In the genomic region with DNA sequence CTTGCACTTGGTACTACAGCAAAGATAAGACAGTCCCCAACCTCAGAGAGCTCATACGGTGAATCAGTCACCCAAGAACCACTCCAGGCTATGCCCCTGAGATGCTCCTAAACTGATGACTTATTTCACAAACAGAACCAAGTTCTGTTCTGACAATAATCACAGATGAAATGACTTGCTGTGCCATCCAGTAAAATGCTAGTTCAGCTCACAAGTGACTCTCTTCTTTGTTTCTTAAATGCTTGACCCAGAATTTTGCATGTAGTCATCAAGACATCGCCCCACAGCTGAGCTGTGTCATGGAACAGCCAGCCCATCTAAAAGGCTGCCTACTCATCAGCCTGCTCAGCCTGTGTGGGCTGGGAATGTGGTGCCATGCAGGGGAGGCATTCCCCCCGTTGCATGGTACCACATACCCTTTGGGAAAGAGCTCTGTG, we compare ENCODE assay signal across 10 cellular contexts. TPM values are rescaled to one million over a fixed set of nuclear protein-coding genes. Genes with fewer than 3 reads are reported as not detected.
DNase-seq lines count a peak whose midpoint lies in the region; ATAC-seq lines count a peak whose summit lies in the region.
"Had no signal": no experiment of that assay in that cellular context is flagged by ENCODE, and none has a peak within 500 bp of the region (broad histone marks: within the 10 kb centered on the region; RNA-seq: fewer than 3 reads in every experiment).

No MANE protein-coding gene starts in this region.

- ATAC-seq in GM18511 (IDR thresholded peaks at IDR 0.05; ENCODE audit: unreplicated experiment) (peak; percentile 71), GM21423 (IDR thresholded peaks at IDR 0.05; ENCODE audit: unreplicated experiment) (peak; percentile 59), HG03442 (IDR thresholded peaks at IDR 0.05; ENCODE audit: unreplicated experiment) (peak; percentile 78), GM18858 (IDR thresholded peaks at IDR 0.05; ENCODE audit: unreplicated experiment) (no peak)

- DNase-seq in head of caudate nucleus (peak in 30 of 42 donors; percentile 10 to 77 (median 40)), SK-N-DZ (ENCODE audit: low spot score) (no peak), NCI-H82 (lab: John Stamatoyannopoulos, UW) (no peak), NCI-H128 (lab: John Stamatoyannopoulos, UW; ENCODE audit: unreplicated experiment) (no peak)
- DNase-seq: esophagus squamous epithelium, mesenchymal stem cell had no signal

- intact Hi-C loops in head of caudate nucleus (cut with DNase I) = no loop called here

RNA-seq across cellular contexts. Expression of a gene that starts 6.1 kb away (rescaled TPM):
- polyA plus RNA-seq in SK-N-DZ (2014; cell fraction: cytosol; rRNA removed) = 14.6 and 19.7 TPM in 2 replicates
- 16.9 and 22.5 TPM in 2 replicates for polyA plus RNA-seq in SK-N-DZ (2014; cell fraction: nucleus; rRNA removed)

Comparison
In these comparisons a context has a peak if more than half of its experiments do, and no peak if none do; other contexts are left out.
1. DNase-seq: peak in head of caudate nucleus (30 of 42); none in SK-N-DZ (single experiment), NCI-H82 (single experiment) and NCI-H128 (single experiment).